In genomic region chr9:86279839-86280238, GRCh38 we compare ENCODE assay signal across 1 cellular context.
A peak's percentile ranks its signal among the peaks of the same experiment; 100 is the strongest.
TF ChIP-seq lines count a peak whose summit lies in the region.

No MANE protein-coding gene starts in this region.

TF ChIP-seq in IMR-90, 13 proteins besides CTCF, POLR2A, EP300 and RAD21:
- TF ChIP-seq BHLHE40 (IDR thresholded peaks at IDR 0.05; ENCODE audit: low read depth, low read length) (no peak), MXI1 (IDR thresholded peaks at IDR 0.05; ENCODE audit: borderline replicate concordance, low read depth, low read length) (no peak), MAZ (IDR thresholded peaks at IDR 0.05; ENCODE audit: borderline replicate concordance, low read depth, low read length) (no peak), RCOR1 (IDR thresholded peaks at IDR 0.05; ENCODE audit: insufficient replicate concordance, low read length) (no peak), MAFK (IDR thresholded peaks at IDR 0.05; ENCODE audit: low read depth, low read length) (peak; percentile 79), NFE2L2 (IDR thresholded peaks at IDR 0.05; ENCODE audit: low read depth, low read length) (no peak), FOS (IDR thresholded peaks at IDR 0.05; ENCODE audit: low read depth, low read length) (no peak), USF2 (IDR thresholded peaks at IDR 0.05; ENCODE audit: low read depth, low read length) (no peak)
TF ChIP-seq in IMR-90: peak in this region for 1.
